ENCODE assay signal across 15 cellular contexts in genomic region chrX:138858946-138859345, GRCh38.
DNase-seq lines count a peak whose midpoint lies in the region; ATAC-seq and TF ChIP-seq lines count a peak whose summit lies in the region.
"Had no signal": no experiment of that assay in that cellular context is flagged by ENCODE, and none has a peak within 500 bp of the region (broad histone marks: within the 10 kb centered on the region; RNA-seq: fewer than 3 reads in every experiment).

No MANE protein-coding gene starts in this region.

- no peaks in the 10 kb centered on the region for H3K4me1 Mint-ChIP-seq in Calu3 (ENCODE audit: low read depth, unreplicated experiment)
- H3K4me1 Mint-ChIP-seq: CD4-positive, CD25-positive, alpha-beta regulatory T cell had no signal

- DNase-seq in A673 (ENCODE audit: low spot score): no peak
- DNase-seq in HCEC 1CT: peak; percentile 55
- peak; percentile 7 for DNase-seq in RPMI7951 (ENCODE audit: low read depth)
- peak; percentile 32 for DNase-seq in fibroblast of the aortic adventitia (ENCODE audit: low read depth)
- DNase-seq in ecto neural progenitor cell (ENCODE audit: low spot score): no peak
- no peak for DNase-seq in NK-92 treated with Interleukin-12 subunit alpha and Interleukin-12 subunit beta, amount 100 ng/mL, for 24 hours (lab: John Stamatoyannopoulos, UW)
- DNase-seq in Calu3: no peak
- DNase-seq: 8988T; CD4-positive, CD25-positive, alpha-beta regulatory T cell; NCI-H1417; NCI-H2029 treated with DMSO at 0.1 percent for 48 hours; NCI-H510A treated with DMSO at 0.1 percent for 48 hours had no signal

- intact Hi-C loops in A673 (cut with micrococcal nuclease; ENCODE audit: unreplicated experiment) (loop anchor here (10.0 kb wide), 1 partner anchor 216 kb away; no protein-coding TSS in a partner anchor), Calu3 (cut with micrococcal nuclease; ENCODE audit: unreplicated experiment) (no loop called here)

- TF ChIP-seq CTCF in A673 (conservative IDR thresholded peaks at IDR 0.05; ENCODE audit: low read depth, low read length) (no peak), fibroblast of the aortic adventitia (IDR thresholded peaks at IDR 0.05; ENCODE audit: insufficient read depth, low read length) (no peak), Calu3 (IDR thresholded peaks at IDR 0.05; ENCODE audit: unreplicated experiment) (no peak)

- peak overlapping the region; percentile 30 for H3K27ac ChIP-seq in A673 (ENCODE audit: low read depth, low read length, poor library complexity, severe bottlenecking)
- H3K27ac ChIP-seq: RWPE1, SK-N-MC had no signal

- no peak overlapping the region for H3K27ac Mint-ChIP-seq in Calu3 (ENCODE audit: unreplicated experiment)
- H3K27ac Mint-ChIP-seq: CD4-positive, CD25-positive, alpha-beta regulatory T cell had no signal

- H3K27me3 ChIP-seq in A673 (replicated peaks; ENCODE audit: insufficient read depth, low read depth, low read length, poor library complexity): no peaks in the 10 kb centered on the region

- CTCF ChIA-PET in A673 (lab: Charles Lee) (interaction anchor here (0.5 kb wide), 1 partner anchor 55 kb away, joined by 3 read pairs; no protein-coding TSS in a partner anchor), Calu3 (lab: Charles Lee) (no interaction called here)

- POLR2A ChIA-PET in A673 (lab: Charles Lee; ENCODE audit: low non-redundant PET): no interaction called here

- no peaks in the 10 kb centered on the region for H3K27me3 Mint-ChIP-seq in Calu3 (ENCODE audit: unreplicated experiment)
- H3K27me3 Mint-ChIP-seq: CD4-positive, CD25-positive, alpha-beta regulatory T cell had no signal

- H3K36me3 Mint-ChIP-seq in Calu3 (ENCODE audit: insufficient read depth, unreplicated experiment): no peaks in the 10 kb centered on the region
- H3K36me3 Mint-ChIP-seq: CD4-positive, CD25-positive, alpha-beta regulatory T cell had no signal

- no peaks in the 10 kb centered on the region for H3K36me3 ChIP-seq in A673 (ENCODE audit: insufficient read depth, low read length, poor library complexity, severe bottlenecking)

- H3K4me3 ChIP-seq in A673 (ENCODE audit: low read depth, low read length, poor library complexity, severe bottlenecking): no peak overlapping the region
- no peak overlapping the region for H3K4me3 ChIP-seq in fibroblast of the aortic adventitia (ENCODE audit: low read depth, low read length)
- H3K4me3 ChIP-seq: SK-N-MC had no signal

- H3K4me3 Mint-ChIP-seq in Calu3 (ENCODE audit: low read depth, unreplicated experiment): no peak overlapping the region
- H3K4me3 Mint-ChIP-seq: CD4-positive, CD25-positive, alpha-beta regulatory T cell had no signal

- BruUV-seq in A673 (replicated peaks; lab: Mats Ljungman, UMichigan): no TSS peak
- no TSS peak for BruUV-seq in Calu3 (replicated peaks; lab: Mats Ljungman, UMichigan)

- peaks cover 16% of the 10 kb centered on the region for H3K4me1 ChIP-seq in A673 (ENCODE audit: insufficient read depth, low read length, poor library complexity, severe bottlenecking)

- ATAC-seq in GM18858 (IDR thresholded peaks at IDR 0.05; ENCODE audit: unreplicated experiment): no peak

- H3K9me3 Mint-ChIP-seq in Calu3 (ENCODE audit: low read depth, unreplicated experiment): peaks cover 3% of the 10 kb centered on the region
- H3K9me3 Mint-ChIP-seq: CD4-positive, CD25-positive, alpha-beta regulatory T cell had no signal

- H3K9me3 ChIP-seq in A673 (ENCODE audit: low read depth, low read length, poor library complexity, severe bottlenecking): no peaks in the 10 kb centered on the region

Comparison
In these comparisons a context has a peak if more than half of its experiments do, and no peak if none do; other contexts are left out.
1. DNase-seq: peak in HCEC 1CT (single experiment), RPMI7951 (single experiment) and fibroblast of the aortic adventitia (single experiment); none in A673 (single experiment), ecto neural progenitor cell (single experiment), NK-92 treated with Interleukin-12 subunit alpha and Interleukin-12 subunit beta, amount 100 ng/mL, for 24 hours (single experiment) and Calu3 (single experiment).